In the genomic region with DNA sequence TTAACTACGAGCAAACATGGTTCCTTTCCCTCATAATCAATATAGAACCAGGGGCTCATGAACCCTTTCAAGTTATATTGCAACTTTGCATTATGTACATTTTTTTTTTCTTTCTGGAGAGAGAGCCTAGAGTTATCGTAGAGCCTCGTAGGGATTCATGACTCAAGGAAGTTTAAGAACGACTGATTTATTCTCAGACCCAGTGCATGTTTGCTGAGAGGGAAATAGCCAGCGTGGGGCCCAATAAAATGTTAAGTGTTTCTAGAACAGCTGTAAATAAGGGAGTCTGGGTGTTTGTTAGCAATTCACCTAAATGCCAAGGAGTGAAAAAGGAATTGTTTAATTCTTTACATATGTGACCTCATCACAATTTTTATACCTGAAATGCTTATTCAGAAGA, we compare ENCODE assay signal across 17 cellular contexts.
"Had no signal": no experiment of that assay in that cellular context is flagged by ENCODE, and none has a peak within 500 bp of the region (broad histone marks: within the 10 kb centered on the region; RNA-seq: fewer than 3 reads in every experiment).

No MANE protein-coding gene starts in this region.

- H3K9me3 ChIP-seq: adrenal gland, thoracic aorta, upper lobe of left lung had no signal

- H3K27ac Mint-ChIP-seq: activated CD4-positive, alpha-beta T cell treated with anti-CD3 and anti-CD28 coated beads, Interleukin-2, amount 10 ng/mL, durations not matched to agents 24 days and 14 days; dendritic cell treated with granulocyte-macrophage colony-stimulating factor and Interleukin-4, amounts not matched to agents 40 ng/mL and 50 ng/mL, for 4 days; immature natural killer cell; stimulated activated naive B cell treated with anti-CD40 and anti-IgM and Interleukin-4, amounts not matched to agents 10 μg/mL and 1 μg/mL and 100 μg/mL, for 72 hours had no signal

- H3K9me3 Mint-ChIP-seq: dendritic cell treated with granulocyte-macrophage colony-stimulating factor and Interleukin-4, amounts not matched to agents 40 ng/mL and 50 ng/mL, for 4 days; immature natural killer cell; stimulated activated naive B cell treated with anti-CD40 and anti-IgM and Interleukin-4, amounts not matched to agents 10 μg/mL and 1 μg/mL and 100 μg/mL, for 72 hours had no signal

- H3K4me1 Mint-ChIP-seq: immature natural killer cell; stimulated activated naive B cell treated with anti-CD40 and anti-IgM and Interleukin-4, amounts not matched to agents 10 μg/mL and 1 μg/mL and 100 μg/mL, for 72 hours had no signal

- ATAC-seq: left ventricle myocardium superior; sciatic nerve; stimulated activated naive B cell treated with anti-CD40 and anti-IgM and Interleukin-4, amounts not matched to agents 10 μg/mL and 1 μg/mL and 100 μg/mL, for 72 hours had no signal

- H3K36me3 Mint-ChIP-seq: immature natural killer cell; stimulated activated naive B cell treated with anti-CD40 and anti-IgM and Interleukin-4, amounts not matched to agents 10 μg/mL and 1 μg/mL and 100 μg/mL, for 72 hours had no signal

- H3K27ac ChIP-seq: adrenal gland, thoracic aorta, upper lobe of left lung had no signal

- H3K36me3 ChIP-seq: adrenal gland, thoracic aorta, upper lobe of left lung had no signal

- H3K27me3 Mint-ChIP-seq: activated CD4-positive, alpha-beta T cell treated with anti-CD3 and anti-CD28 coated beads, Interleukin-2, amount 10 ng/mL, durations not matched to agents 24 days and 14 days; stimulated activated naive B cell treated with anti-CD40 and anti-IgM and Interleukin-4, amounts not matched to agents 10 μg/mL and 1 μg/mL and 100 μg/mL, for 72 hours had no signal

- DNase-seq: activated CD4-positive, alpha-beta T cell treated with anti-CD3 and anti-CD28 coated beads, Interleukin-2, amount 10 ng/mL, durations not matched to agents 24 days and 14 days; activated CD8-positive, alpha-beta memory T cell treated with anti-CD3 and anti-CD28 coated beads, Interleukin-2, amount 50 U/mL, for 4 hours; activated effector memory CD4-positive, alpha-beta T cell treated with Interleukin-2 at 50 U/mL for 16 hours; activated naive CD4-positive, alpha-beta T cell treated with anti-CD3 and anti-CD28 coated beads, Interleukin-2, amount 50 U/mL, for 16 hours; activated T-cell treated with anti-CD3 and anti-CD28 coated beads, Interleukin-2, amount 50 U/mL, for 48 hours; adrenal gland; effector memory CD4-positive, alpha-beta T cell; immature natural killer cell; kidney glomerular epithelial cell; left ventricle myocardium superior; occipital lobe; stimulated activated naive B cell treated with anti-CD40 and anti-IgM and Interleukin-4, amounts not matched to agents 10 μg/mL and 1 μg/mL and 100 μg/mL, for 72 hours; T1000; upper lobe of left lung had no signal

- H3K4me1 ChIP-seq: adrenal gland, upper lobe of left lung had no signal

- H3K4me3 ChIP-seq: adrenal gland, thoracic aorta, upper lobe of left lung had no signal

- H3K27me3 ChIP-seq: adrenal gland, upper lobe of left lung had no signal

- H3K4me3 Mint-ChIP-seq: activated CD4-positive, alpha-beta T cell treated with anti-CD3 and anti-CD28 coated beads, Interleukin-2, amount 10 ng/mL, durations not matched to agents 24 days and 14 days; dendritic cell treated with granulocyte-macrophage colony-stimulating factor and Interleukin-4, amounts not matched to agents 40 ng/mL and 50 ng/mL, for 4 days; immature natural killer cell; stimulated activated naive B cell treated with anti-CD40 and anti-IgM and Interleukin-4, amounts not matched to agents 10 μg/mL and 1 μg/mL and 100 μg/mL, for 72 hours had no signal
